ENCODE assay signal across 9 cellular contexts in genomic region chr4:4866833-4867744, GRCh38. TPM values are rescaled to one million over a fixed set of nuclear protein-coding genes. Genes with fewer than 3 reads are reported as not detected.
DNase-seq lines count a peak whose midpoint lies in the region; ATAC-seq and TF ChIP-seq lines count a peak whose summit lies in the region.
"Had no signal": no experiment of that assay in that cellular context is flagged by ENCODE, and none has a peak within 500 bp of the region (broad histone marks: within the 10 kb centered on the region; RNA-seq: fewer than 3 reads in every experiment).

No MANE protein-coding gene starts in this region.

- H2AFZ ChIP-seq in mesenchymal stem cell (ENCODE audit: low read depth, low read length), result no peak overlapping the region

- no peak overlapping the region for H3K14ac ChIP-seq in mesenchymal stem cell (ENCODE audit: low read length in 2 of 2)

- peak overlapping the region; percentile 30 for H3K4me3 ChIP-seq in cardiac muscle cell
- peak overlapping the region; percentile 7 for H3K4me3 ChIP-seq in astrocyte of the spinal cord (ENCODE audit: low read depth, low read length)
- H3K4me3 ChIP-seq in mesenchymal stem cell (ENCODE audit: insufficient read depth in 1 of 2, low read depth in 1 of 2, low read length in 2 of 2), result peak overlapping the region; percentile 8 to 70
- no peak overlapping the region for H3K4me3 ChIP-seq in thyroid gland (replicated peaks in 1 of 3)

- ATAC-seq in HG03432 (IDR thresholded peaks at IDR 0.05; ENCODE audit: unreplicated experiment), result no peak
- ATAC-seq in HG02763 (IDR thresholded peaks at IDR 0.05; ENCODE audit: unreplicated experiment), result no peak

- no peak overlapping the region for H2AK5ac ChIP-seq in mesenchymal stem cell (ENCODE audit: low read length, severe bottlenecking)

- no peaks in the 10 kb centered on the region for H3K36me3 ChIP-seq in cardiac muscle cell
- peaks cover 9 to 27% of the 10 kb centered on the region in 2 experiments for H3K36me3 ChIP-seq in mesenchymal stem cell (ENCODE audit: control insufficient read depth in 1 of 2, insufficient read depth in 2 of 2, low read depth in 1 of 2, low read length in 2 of 2)
- no peaks in the 10 kb centered on the region for H3K36me3 ChIP-seq in thyroid gland

- H2BK120ac ChIP-seq in mesenchymal stem cell (ENCODE audit: low read depth, low read length), result no peak overlapping the region

- no peak for TF ChIP-seq POLR2A in thyroid gland (IDR thresholded peaks at IDR 0.05)

- H2BK15ac ChIP-seq in mesenchymal stem cell (ENCODE audit: low read depth, poor library complexity, severe bottlenecking), result no peak overlapping the region

- peaks cover 1% of the 10 kb centered on the region for H3K79me1 ChIP-seq in mesenchymal stem cell (replicated peaks; ENCODE audit: low read length, poor library complexity, severe bottlenecking)

- H3K23ac ChIP-seq in mesenchymal stem cell (ENCODE audit: low read length in 2 of 2), result peak overlapping the region in 1 of 2 experiments; percentile 23

- no peak overlapping the region for H4K8ac ChIP-seq in mesenchymal stem cell (ENCODE audit: low read length)

- intact Hi-C loops in cardiac septum (cut with DNase I) (no loop called here), thyroid gland (cut with DNase I) (no loop called here)

- H3K27me3 ChIP-seq in cardiac muscle cell, result peaks cover 100% of the 10 kb centered on the region
- H3K27me3 ChIP-seq in mesenchymal stem cell (ENCODE audit: control insufficient read depth in 1 of 2, insufficient read depth in 1 of 2, low read length in 2 of 2), result peaks cover 57 to 96% of the 10 kb centered on the region in 2 experiments
- peaks cover 49% of the 10 kb centered on the region for H3K27me3 ChIP-seq in thyroid gland

- no peak overlapping the region for H3K18ac ChIP-seq in mesenchymal stem cell (ENCODE audit: low read depth in 1 of 2, low read length in 2 of 2)

- H3K4me1 ChIP-seq in cardiac muscle cell (ENCODE audit: low read depth) (no peaks in the 10 kb centered on the region), mesenchymal stem cell (ENCODE audit: control insufficient read depth, insufficient read depth, low read depth, low read length) (peaks cover 21% of the 10 kb centered on the region), thyroid gland (peaks cover 7 to 21% of the 10 kb centered on the region in 2 donors)

- H3K4ac ChIP-seq in mesenchymal stem cell (ENCODE audit: low read depth in 1 of 2, low read length in 2 of 2), result no peak overlapping the region

- no peak overlapping the region for H3K9ac ChIP-seq in mesenchymal stem cell (ENCODE audit: low read length)

- no peak overlapping the region for H4K91ac ChIP-seq in mesenchymal stem cell (ENCODE audit: low read length)

- WGBS in mesenchymal stem cell, result 6% methylated on average over 68 of the region's 69 CpGs
- 5% methylated on average over 31 to 49 of the region's 69 CpGs for WGBS in thyroid gland, 2 donors

- H3K27ac ChIP-seq in cardiac muscle cell, result no peak overlapping the region
- no peak overlapping the region for H3K27ac ChIP-seq in mesenchymal stem cell (ENCODE audit: low read length, poor library complexity, severe bottlenecking)
- no peak overlapping the region for H3K27ac ChIP-seq in thyroid gland

- H2BK12ac ChIP-seq in mesenchymal stem cell (ENCODE audit: low read length in 2 of 2), result no peak overlapping the region

- peak; percentile 36 for TF ChIP-seq CTCF in cardiac muscle cell (IDR thresholded peaks at IDR 0.05; ENCODE audit: low read depth, low read length)
- TF ChIP-seq CTCF in astrocyte of the spinal cord (IDR thresholded peaks at IDR 0.05; ENCODE audit: low read depth, low read length), result peak; percentile 45
- TF ChIP-seq CTCF in thyroid gland (IDR thresholded peaks at IDR 0.05), result no peak

- H2BK5ac ChIP-seq in mesenchymal stem cell (ENCODE audit: low read depth, low read length, poor library complexity, severe bottlenecking), result no peak overlapping the region

- DNase-seq in cardiac muscle cell (ENCODE audit: low read depth in 1 of 2, low spot score in 1 of 2) (peak; percentile 61 to 72), cardiac septum (ENCODE audit: low spot score) (no peak), astrocyte of the spinal cord (ENCODE audit: low read depth, low spot score) (peak; percentile 58), mesenchymal stem cell (peak; percentile 21), thyroid gland (peak; percentile 22 to 39), GM19238 (ENCODE audit: insufficient read length, low spot score) (no peak)

- in situ Hi-C loops in astrocyte of the spinal cord (cut with HindIII; ENCODE audit: low sequenced_read_pairs), result no loop called here

- peak overlapping the region; percentile 77 for H3K4me2 ChIP-seq in mesenchymal stem cell (ENCODE audit: low read length, poor library complexity, severe bottlenecking)

- H3K9me3 ChIP-seq in cardiac muscle cell (ENCODE audit: low read depth) (no peaks in the 10 kb centered on the region), mesenchymal stem cell (ENCODE audit: control insufficient read depth, low read length) (no peaks in the 10 kb centered on the region), thyroid gland (no peaks in the 10 kb centered on the region)

RNA-seq across cellular contexts. Expression of gene MSX1, which starts 7.6 kb away (rescaled TPM):
- total RNA-seq in cardiac muscle cell (15.6 and 25.2 TPM in 2 replicates), cardiac septum (5.0 TPM), thyroid gland (10 to 100 TPM in 3 of 4 donors, 1 to 10 TPM in 1; 5.0 to 20.8 (median 12.9) TPM)
- polyA plus RNA-seq in cardiac muscle cell, result 12.5 and 27.5 TPM in 2 replicates
- 3.9 TPM for polyA plus RNA-seq in mesenchymal stem cell (2013, experiment 1 of 2)
- 4.2 TPM for polyA plus RNA-seq in mesenchymal stem cell (2013, experiment 2 of 2)
- total RNA-seq: mononuclear cell had no signal

Comparison
In these comparisons a context has a peak if more than half of its experiments do, and no peak if none do; other contexts are left out.
1. DNase-seq: peak in cardiac muscle cell (2 of 2), astrocyte of the spinal cord (single experiment), mesenchymal stem cell (single experiment) and thyroid gland (2 of 2); none in cardiac septum (single experiment) and GM19238 (single experiment).
2. H3K4me3 ChIP-seq: peak in cardiac muscle cell (single experiment), astrocyte of the spinal cord (single experiment) and mesenchymal stem cell (2 of 2); none in thyroid gland (0 of 3).
3. CTCF ChIP-seq: peak in cardiac muscle cell (single experiment) and astrocyte of the spinal cord (single experiment); none in thyroid gland (0 of 6).